ENCODE assay signal across 9 cellular contexts in the genomic region with DNA sequence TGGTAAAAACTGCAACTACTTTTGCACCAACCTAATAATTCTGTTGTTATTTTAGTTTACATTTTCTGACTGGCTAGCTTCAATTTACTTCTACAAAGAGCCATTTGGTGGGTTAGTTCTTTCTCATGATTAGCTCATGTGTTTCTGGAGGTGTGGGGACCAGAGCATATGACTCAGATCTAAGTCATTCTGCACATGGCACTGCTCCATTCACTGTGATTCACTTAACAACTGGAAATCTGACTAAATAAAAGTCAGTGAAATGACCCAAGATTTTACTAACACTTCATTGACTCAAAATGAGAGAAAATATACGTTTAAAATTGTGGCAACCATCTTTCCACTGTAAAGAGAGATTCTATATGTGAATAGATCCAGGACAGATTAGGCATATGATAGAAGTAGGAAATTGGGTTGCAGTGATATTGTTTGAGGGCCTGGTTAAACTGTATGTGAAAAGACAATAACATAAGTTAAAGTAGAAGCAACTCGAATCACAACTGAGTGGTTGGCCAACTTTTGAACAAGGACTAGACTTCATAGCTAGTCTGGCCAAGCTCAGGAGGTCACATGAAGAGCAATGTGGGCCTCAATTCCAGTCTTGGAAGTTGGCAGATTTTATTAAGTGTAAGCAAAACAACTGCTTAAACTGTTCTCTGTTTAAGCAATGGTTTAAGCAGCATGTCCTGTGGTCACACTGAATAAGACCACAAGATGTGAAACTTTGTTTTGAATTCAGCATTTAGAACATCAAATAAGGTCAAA.
DNase-seq lines count a peak whose midpoint lies in the region; ATAC-seq and TF ChIP-seq lines count a peak whose summit lies in the region.
"Had no signal": no experiment of that assay in that cellular context is flagged by ENCODE, and none has a peak within 500 bp of the region (broad histone marks: within the 10 kb centered on the region; RNA-seq: fewer than 3 reads in every experiment).

No MANE protein-coding gene starts in this region.

- no peaks in the 10 kb centered on the region for H3K9me3 ChIP-seq in SJCRH30 (replicated peaks)

- no peak for TF ChIP-seq CTCF in foreskin keratinocyte (conservative IDR thresholded peaks at IDR 0.05)

- in situ Hi-C loops in KBM-7 (cut with MboI; ENCODE audit: low pct_unique_long_range_greater_than_20kb, low sequenced_read_pairs) = no loop called here

- DNase-seq in A172 (ENCODE audit: low spot score) (peak; percentile 94), SJCRH30 (peak in 1 of 2 experiments; percentile 4), foreskin keratinocyte (peak; percentile 89 to 95), KBM-7 (no peak)
- DNase-seq in effector CD8-positive, alpha-beta T cell (lab: John Stamatoyannopoulos, UW) = no peak

- H3K36me3 ChIP-seq in SJCRH30 = no peaks in the 10 kb centered on the region

- H3K27ac ChIP-seq in SJCRH30 (peak overlapping the region; percentile 19; the same call in 1 of the 2 replicates), foreskin keratinocyte (peak overlapping the region; percentile 72)

- H3K4me3 ChIP-seq in SJCRH30 = no peak overlapping the region
- H3K4me3 ChIP-seq: lung had no signal

- H3K4me1 ChIP-seq in SJCRH30 (peaks cover 8% of the 10 kb centered on the region), foreskin keratinocyte (peaks cover 23% of the 10 kb centered on the region)

- peak; percentile 54 for ATAC-seq in GM21529 (IDR thresholded peaks at IDR 0.05; ENCODE audit: unreplicated experiment)
- ATAC-seq in foreskin keratinocyte = peak; percentile 94
- ATAC-seq in GM21825 (IDR thresholded peaks at IDR 0.05; ENCODE audit: unreplicated experiment) = no peak
- ATAC-seq in GM18498 (IDR thresholded peaks at IDR 0.05; ENCODE audit: unreplicated experiment) = no peak

- H3K27me3 ChIP-seq in SJCRH30 (no peaks in the 10 kb centered on the region), foreskin keratinocyte (no peaks in the 10 kb centered on the region)

Comparison
In these comparisons a context has a peak if more than half of its experiments do, and no peak if none do; other contexts are left out.
1. DNase-seq: peak in A172 (single experiment) and foreskin keratinocyte (2 of 2); none in KBM-7 (single experiment) and effector CD8-positive, alpha-beta T cell (single experiment).
2. ATAC-seq: peak in GM21529 (single experiment) and foreskin keratinocyte (single experiment); none in GM21825 (single experiment) and GM18498 (single experiment).